ENCODE assay signal across 8 cellular contexts in genomic region chr5:43484049-43484849, GRCh38. TPM values are rescaled to one million over a fixed set of nuclear protein-coding genes. Genes with fewer than 3 reads are reported as not detected.
DNase-seq lines count a peak whose midpoint lies in the region; ATAC-seq and TF ChIP-seq lines count a peak whose summit lies in the region.

No MANE protein-coding gene starts in this region.

- no peaks in the 10 kb centered on the region for H3K9me3 ChIP-seq in Peyer's patch
- no peaks in the 10 kb centered on the region for H3K9me3 ChIP-seq in fibroblast of lung (ENCODE audit: control insufficient read depth, insufficient read depth, low read depth, low read length)

- no peaks in the 10 kb centered on the region for H3K9me3 Mint-ChIP-seq in activated T-helper 1 cell treated with anti-CD3 and anti-CD28 coated beads, Interleukin-12 subunit alpha, Interleukin-12 subunit beta, Interleukin-2, Interleukin-4 antibody, amounts not matched to agents 30 ng/mL and 10 ng/mL and 1 ng/mL, durations not matched to agents 14 hours and 24 hours and 36 hours
- no peaks in the 10 kb centered on the region for H3K9me3 Mint-ChIP-seq in naive B cell

- no peaks in the 10 kb centered on the region for H3K27me3 ChIP-seq in Peyer's patch
- H3K27me3 ChIP-seq in fibroblast of lung (ENCODE audit: control insufficient read depth, insufficient read depth, low read length): no peaks in the 10 kb centered on the region

- ATAC-seq in naive B cell (ENCODE audit: low read depth in 2 of 2): peak; percentile 67 to 70

- no peaks in the 10 kb centered on the region for H3K27me3 Mint-ChIP-seq in activated T-helper 1 cell treated with anti-CD3 and anti-CD28 coated beads, Interleukin-12 subunit alpha, Interleukin-12 subunit beta, Interleukin-2, Interleukin-4 antibody, amounts not matched to agents 30 ng/mL and 10 ng/mL and 1 ng/mL, durations not matched to agents 14 hours and 24 hours and 36 hours (ENCODE audit: insufficient read depth)
- no peaks in the 10 kb centered on the region for H3K27me3 Mint-ChIP-seq in naive B cell

- H3K4me3 Mint-ChIP-seq in activated T-helper 1 cell treated with anti-CD3 and anti-CD28 coated beads, Interleukin-12 subunit alpha, Interleukin-12 subunit beta, Interleukin-2, Interleukin-4 antibody, amounts not matched to agents 30 ng/mL and 10 ng/mL and 1 ng/mL, durations not matched to agents 14 hours and 24 hours and 36 hours: peak overlapping the region; percentile 97
- H3K4me3 Mint-ChIP-seq in naive B cell: peak overlapping the region; percentile 88 to 100 (median 98)

- H3K4me1 Mint-ChIP-seq in activated T-helper 1 cell treated with anti-CD3 and anti-CD28 coated beads, Interleukin-12 subunit alpha, Interleukin-12 subunit beta, Interleukin-2, Interleukin-4 antibody, amounts not matched to agents 30 ng/mL and 10 ng/mL and 1 ng/mL, durations not matched to agents 14 hours and 24 hours and 36 hours (ENCODE audit: low read depth): peaks cover 34% of the 10 kb centered on the region
- H3K4me1 Mint-ChIP-seq in naive B cell: peaks cover 18 to 50% (median 21%) of the 10 kb centered on the region in 3 donors

- peak overlapping the region; percentile 76 for H2AFZ ChIP-seq in fibroblast of lung (ENCODE audit: low read length)

- H3K4me2 ChIP-seq in fibroblast of lung (ENCODE audit: extremely low read depth, insufficient read depth, low read length): peak overlapping the region; percentile 60

- peaks cover 4% of the 10 kb centered on the region for H3K36me3 Mint-ChIP-seq in activated T-helper 1 cell treated with anti-CD3 and anti-CD28 coated beads, Interleukin-12 subunit alpha, Interleukin-12 subunit beta, Interleukin-2, Interleukin-4 antibody, amounts not matched to agents 30 ng/mL and 10 ng/mL and 1 ng/mL, durations not matched to agents 14 hours and 24 hours and 36 hours (ENCODE audit: low read depth)
- no peaks in the 10 kb centered on the region for H3K36me3 Mint-ChIP-seq in naive B cell

- peak overlapping the region; percentile 91 for H3K9ac ChIP-seq in fibroblast of lung (ENCODE audit: insufficient read depth, low read length)

- no peaks in the 10 kb centered on the region for H4K20me1 ChIP-seq in fibroblast of lung (ENCODE audit: control insufficient read depth, extremely low read depth, insufficient read depth, low read length)

- H3K4me3 ChIP-seq in Peyer's patch (peak overlapping the region; percentile 79 to 94 (median 86)), fibroblast of lung (replicated peaks in 1 of 4; ENCODE audit: control extremely low read depth in 1 of 4, insufficient read depth in 1 of 4, low read depth in 3 of 4, low read length in 4 of 4) (peak overlapping the region; percentile 73 to 92 (median 88))

- H3K27ac ChIP-seq in Peyer's patch: peak overlapping the region; percentile 95 to 99 (median 98)
- H3K27ac ChIP-seq in fibroblast of lung (ENCODE audit: insufficient read depth, low read length): peak overlapping the region; percentile 97

- no peak for TF ChIP-seq POLR2A in Peyer's patch (IDR thresholded peaks at IDR 0.05)

- no peaks in the 10 kb centered on the region for H3K36me3 ChIP-seq in Peyer's patch
- H3K36me3 ChIP-seq in fibroblast of lung (ENCODE audit: control insufficient read depth, insufficient read depth, low read length): no peaks in the 10 kb centered on the region

- H3K4me1 ChIP-seq in Peyer's patch (peaks cover 0 to 19% (median 0%) of the 10 kb centered on the region in 4 donors), fibroblast of lung (ENCODE audit: control insufficient read depth, extremely low read depth, insufficient read depth, low read length) (no peaks in the 10 kb centered on the region)

- peak; percentile 83 for DNase-seq in Daoy (ENCODE audit: low read depth)
- DNase-seq in GOT3 (lab: John Stamatoyannopoulos, UW): peak; percentile 54
- peak; percentile 88 to 89 for DNase-seq in Kasumi-1 (lab: John Stamatoyannopoulos, UW)
- DNase-seq in Peyer's patch: peak; percentile 86 to 93 (median 90)
- peak; percentile 82 for DNase-seq in activated T-helper 1 cell treated with anti-CD3 and anti-CD28 coated beads, Interleukin-12 subunit alpha, Interleukin-12 subunit beta, Interleukin-2, Interleukin-4 antibody, amounts not matched to agents 30 ng/mL and 10 ng/mL and 1 ng/mL, durations not matched to agents 14 hours and 24 hours and 36 hours (ENCODE audit: low spot score)
- DNase-seq in fibroblast of lung (ENCODE audit: low read depth in 2 of 2): peak; percentile 78 to 85
- DNase-seq in naive B cell: peak; percentile 88
- DNase-seq in stimulated activated CD8-positive, alpha-beta memory T cell treated with anti-CD3 and anti-CD28 coated beads, Interleukin-7, amount 100 ng/mL, for 48 hours (ENCODE audit: extremely low read depth in 1 of 2, low read depth in 1 of 2): peak; percentile 70 to 75

- peak overlapping the region; percentile 100 for H3K27ac Mint-ChIP-seq in activated T-helper 1 cell treated with anti-CD3 and anti-CD28 coated beads, Interleukin-12 subunit alpha, Interleukin-12 subunit beta, Interleukin-2, Interleukin-4 antibody, amounts not matched to agents 30 ng/mL and 10 ng/mL and 1 ng/mL, durations not matched to agents 14 hours and 24 hours and 36 hours
- peak overlapping the region; percentile 98 to 100 (median 100) for H3K27ac Mint-ChIP-seq in naive B cell

- TF ChIP-seq CTCF in Peyer's patch (IDR thresholded peaks at IDR 0.05) (peak; percentile 29 to 79 (median 76)), fibroblast of lung (conservative IDR thresholded peaks at IDR 0.05 in 1 of 2, IDR thresholded peaks at IDR 0.05 in 1 of 2; ENCODE audit: low read depth in 1 of 2, low read length in 2 of 2) (peak; percentile 52 to 62)

- H3K79me2 ChIP-seq in fibroblast of lung (ENCODE audit: control insufficient read depth, insufficient read depth, low read length): peaks cover 20% of the 10 kb centered on the region

- intact Hi-C loops in activated T-helper 1 cell treated with anti-CD3 and anti-CD28 coated beads, Interleukin-12 subunit alpha, Interleukin-12 subunit beta, Interleukin-2, Interleukin-4 antibody, amounts not matched to agents 30 ng/mL and 10 ng/mL and 1 ng/mL, durations not matched to agents 14 hours and 24 hours and 36 hours (cut with micrococcal nuclease): loop anchor here (1.0 to 10.0 kb wide), 12 partner anchors 15 to 1559 kb away; partner anchors contain the start of genes ANXA2R and FBXO4

RNA-seq across cellular contexts. Expression of gene TMEM267, which starts 0.6 kb away (rescaled TPM):
- total RNA-seq in Daoy (2014; rRNA removed; shearing (Covaris generic)): 11.9 and 22.3 TPM in 2 replicates
- total RNA-seq in Peyer's patch (1 to 10 TPM; 3.3 to 5.8 (median 4.7) TPM), fibroblast of lung (16.9 and 24.3 TPM in 2 replicates)
- 23.0 and 26.5 TPM in 2 replicates for total RNA-seq in activated T-helper 1 cell treated with anti-CD3 and anti-CD28 coated beads, Interleukin-12 subunit alpha, Interleukin-12 subunit beta, Interleukin-2, Interleukin-4 antibody, amounts not matched to agents 30 ng/mL and 10 ng/mL and 1 ng/mL, durations not matched to agents 14 hours and 24 hours and 36 hours
- polyA plus RNA-seq in fibroblast of lung (12.1 and 21.2 TPM in 2 replicates), naive B cell (ENCODE audit: low read depth in 6 of 6) (10 to 100 TPM; 26.6 to 44.0 (median 28.6) TPM)
- polyA plus RNA-seq in fibroblast of lung (2012): 9.4 and 12.9 TPM in 2 replicates
- 4.0 and 6.6 TPM in 2 replicates for polyA minus RNA-seq in fibroblast of lung (ENCODE audit: low replicate concordance)

RNA-seq across cellular contexts. Expression of gene C5orf34, which starts 30.7 kb away (rescaled TPM):
- 15.6 and 17.2 TPM in 2 replicates for total RNA-seq in Daoy (2014; rRNA removed; shearing (Covaris generic))
- 1 to 10 TPM in 2 of 4 donors, under 1 TPM in 2; 0.47 to 7.4 (median 1.3) TPM for total RNA-seq in Peyer's patch
- total RNA-seq in activated T-helper 1 cell treated with anti-CD3 and anti-CD28 coated beads, Interleukin-12 subunit alpha, Interleukin-12 subunit beta, Interleukin-2, Interleukin-4 antibody, amounts not matched to agents 30 ng/mL and 10 ng/mL and 1 ng/mL, durations not matched to agents 14 hours and 24 hours and 36 hours: 5.3 and 5.5 TPM in 2 replicates
- total RNA-seq in fibroblast of lung: 2.6 and 4.1 TPM in 2 replicates
- polyA plus RNA-seq in fibroblast of lung: 2.9 and 4.8 TPM in 2 replicates
- polyA plus RNA-seq in fibroblast of lung (2012): 1.4 and 2.5 TPM in 2 replicates
- not detected in 2 replicates for polyA minus RNA-seq in fibroblast of lung (ENCODE audit: low replicate concordance)
- polyA plus RNA-seq in naive B cell (ENCODE audit: low read depth in 6 of 6): 1 to 10 TPM in 5 of 6 donors, not detected in 1; 1.2 to 3.9 (median 2.5) TPM

Comparison
In these comparisons a context has a peak if more than half of its experiments do, and no peak if none do; other contexts are left out.
1. Peak in every context shown above with its lines: DNase-seq, ATAC-seq, H3K4me3 ChIP-seq and H3K27ac ChIP-seq.